ENCODE assay signal across 26 cellular contexts in the genomic region with DNA sequence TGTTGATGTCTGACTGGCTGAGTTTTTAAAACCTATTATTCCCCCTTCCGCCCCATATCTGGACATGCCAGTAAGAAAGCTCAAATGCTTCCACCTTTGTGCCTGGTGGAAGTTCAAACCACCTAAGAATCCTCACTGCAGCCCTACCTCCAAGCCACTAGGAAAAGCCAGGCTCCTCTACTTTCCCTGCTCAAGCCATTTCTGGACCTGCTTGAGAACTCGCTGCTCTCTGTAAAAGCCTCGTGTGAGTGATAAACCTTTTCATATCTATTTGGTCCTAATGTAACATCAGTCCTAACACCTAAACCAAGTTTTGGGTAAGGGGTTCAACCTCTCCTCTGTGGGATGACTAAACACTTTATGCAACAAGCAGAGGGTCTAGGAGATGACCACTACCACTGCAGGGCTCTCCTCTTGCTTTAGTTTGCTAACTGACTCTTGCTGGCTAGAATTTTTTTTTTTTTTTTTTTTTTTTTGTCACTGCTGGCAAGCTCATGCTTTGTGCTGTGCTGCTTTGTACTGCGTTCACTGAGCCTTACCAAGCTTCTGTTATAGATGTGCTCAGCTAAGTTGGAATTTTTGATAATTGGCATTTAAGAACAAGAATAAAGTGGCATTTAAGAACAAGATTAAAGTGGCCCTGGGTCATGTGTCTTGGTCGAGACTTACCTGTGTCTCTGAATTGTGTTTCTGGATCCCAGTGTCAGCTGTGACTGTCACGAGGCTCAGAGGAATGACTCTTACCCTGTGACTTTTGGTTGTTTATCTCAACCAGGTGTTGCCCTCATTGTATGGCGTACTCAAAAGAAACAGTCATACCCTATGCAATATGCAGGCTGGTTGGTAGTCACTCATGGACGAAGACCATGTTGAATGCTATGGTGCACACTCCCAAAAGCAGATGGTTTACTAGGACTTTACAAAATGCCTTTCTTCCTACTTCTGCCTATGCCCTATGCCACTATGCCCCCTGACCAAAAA.
"Had no signal": no experiment of that assay in that cellular context is flagged by ENCODE, and none has a peak within 500 bp of the region (broad histone marks: within the 10 kb centered on the region; RNA-seq: fewer than 3 reads in every experiment).

No MANE protein-coding gene starts in this region.

- H3K4me3 Mint-ChIP-seq: activated CD4-positive, alpha-beta T cell treated with anti-CD3 and anti-CD28 coated beads for 36 hours; activated CD4-positive, alpha-beta T cell treated with anti-CD3 and anti-CD28 coated beads, Interleukin-2, amount 10 ng/mL, durations not matched to agents 7 days and 5 days; activated CD8-positive, alpha-beta T cell treated with anti-CD3 and anti-CD28 coated beads, Interleukin-2, amount 10 ng/mL, durations not matched to agents 7 days and 5 days; activated naive CD4-positive, alpha-beta T cell treated with anti-CD3 and anti-CD28 coated beads, Interleukin-2, amount 50 U/mL, for 24 hours; activated naive CD8-positive, alpha-beta T cell treated with anti-CD3 and anti-CD28 coated beads, Interleukin-2, amount 10 ng/mL, durations not matched to agents 7 days and 5 days; activated T-cell treated with anti-CD3 and anti-CD28 coated beads, Interleukin-2, amount 50 U/mL, for 24 hours had no signal

- ATAC-seq: activated CD4-positive, alpha-beta T cell treated with anti-CD3 and anti-CD28 coated beads for 36 hours; activated CD4-positive, CD25-positive, alpha-beta regulatory T cell treated with anti-CD3 and anti-CD28 coated beads, Interleukin-2, amount 50 U/mL, for 24 hours; activated CD8-positive, alpha-beta T cell treated with anti-CD3 and anti-CD28 coated beads, Interleukin-2, amount 10 ng/mL, durations not matched to agents 7 days and 5 days; body of pancreas; Panc1 had no signal

- DNase-seq: activated CD4-positive, alpha-beta T cell treated with anti-CD3 and anti-CD28 coated beads for 36 hours; activated CD4-positive, alpha-beta T cell treated with anti-CD3 and anti-CD28 coated beads, Interleukin-2, amount 10 ng/mL, durations not matched to agents 7 days and 5 days; activated CD4-positive, alpha-beta T cell treated with anti-CD3 and anti-CD28 coated beads, Interleukin-2, amount 50 U/mL, for 48 hours; activated CD8-positive, alpha-beta T cell treated with anti-CD3 and anti-CD28 coated beads, Interleukin-2, amount 10 ng/mL, durations not matched to agents 7 days and 5 days; activated gamma-delta T cell; activated naive CD4-positive, alpha-beta T cell treated with Interleukin-2 at 50 U/mL for 16 hours; activated naive CD8-positive, alpha-beta T cell treated with anti-CD3 and anti-CD28 coated beads, Interleukin-2, amount 10 ng/mL, durations not matched to agents 7 days and 5 days; activated T-cell treated with anti-CD3 and anti-CD28 coated beads, Interleukin-2, amount 50 U/mL, for 24 hours; amygdala; body of pancreas; NCI-H1092 treated with DMSO at 0.1 percent for 48 hours; NCI-H1417 treated with DMSO at 0.1 percent for 48 hours; NCI-H187 treated with DMSO at 0.1 percent for 48 hours; NCI-H2081 treated with DMSO at 0.1 percent for 48 hours; NCI-H226; NCI-H446 treated with DMSO at 0.1 percent for 48 hours; NCI-H524 treated with DMSO at 0.1 percent for 48 hours; SHP77; SJCRH30; T1000 had no signal

- H3K27ac Mint-ChIP-seq: activated CD4-positive, alpha-beta T cell treated with anti-CD3 and anti-CD28 coated beads for 36 hours; activated CD4-positive, alpha-beta T cell treated with anti-CD3 and anti-CD28 coated beads, Interleukin-2, amount 10 ng/mL, durations not matched to agents 7 days and 5 days; activated CD8-positive, alpha-beta T cell treated with anti-CD3 and anti-CD28 coated beads, Interleukin-2, amount 10 ng/mL, durations not matched to agents 7 days and 5 days; activated naive CD4-positive, alpha-beta T cell treated with anti-CD3 and anti-CD28 coated beads, Interleukin-2, amount 50 U/mL, for 24 hours; activated naive CD8-positive, alpha-beta T cell treated with anti-CD3 and anti-CD28 coated beads, Interleukin-2, amount 10 ng/mL, durations not matched to agents 7 days and 5 days; activated T-cell treated with anti-CD3 and anti-CD28 coated beads, Interleukin-2, amount 50 U/mL, for 24 hours; activated T-helper 2 cell treated with anti-CD3 and anti-CD28 coated beads, Interferon-gamma antibody, Interleukin-2, Interleukin-4, amounts not matched to agents 10 μg/mL and 5 μg/mL and 100 μg/mL, durations not matched to agents 14 hours and 24 hours and 36 hours had no signal

- H3K27ac ChIP-seq: body of pancreas, breast epithelium, SJCRH30, SK-N-MC had no signal

- H3K9me3 Mint-ChIP-seq: activated naive CD8-positive, alpha-beta T cell treated with anti-CD3 and anti-CD28 coated beads, Interleukin-2, amount 10 ng/mL, durations not matched to agents 7 days and 5 days had no signal

- H3K27me3 Mint-ChIP-seq: activated CD4-positive, alpha-beta T cell treated with anti-CD3 and anti-CD28 coated beads for 36 hours; activated CD4-positive, alpha-beta T cell treated with anti-CD3 and anti-CD28 coated beads, Interleukin-2, amount 10 ng/mL, durations not matched to agents 7 days and 5 days; activated naive CD4-positive, alpha-beta T cell treated with anti-CD3 and anti-CD28 coated beads, Interleukin-2, amount 50 U/mL, for 24 hours; activated naive CD8-positive, alpha-beta T cell treated with anti-CD3 and anti-CD28 coated beads, Interleukin-2, amount 10 ng/mL, durations not matched to agents 7 days and 5 days; activated T-cell treated with anti-CD3 and anti-CD28 coated beads, Interleukin-2, amount 50 U/mL, for 24 hours had no signal
